Comparison of ENCODE assay signal across 11 cellular contexts in the genomic region with DNA sequence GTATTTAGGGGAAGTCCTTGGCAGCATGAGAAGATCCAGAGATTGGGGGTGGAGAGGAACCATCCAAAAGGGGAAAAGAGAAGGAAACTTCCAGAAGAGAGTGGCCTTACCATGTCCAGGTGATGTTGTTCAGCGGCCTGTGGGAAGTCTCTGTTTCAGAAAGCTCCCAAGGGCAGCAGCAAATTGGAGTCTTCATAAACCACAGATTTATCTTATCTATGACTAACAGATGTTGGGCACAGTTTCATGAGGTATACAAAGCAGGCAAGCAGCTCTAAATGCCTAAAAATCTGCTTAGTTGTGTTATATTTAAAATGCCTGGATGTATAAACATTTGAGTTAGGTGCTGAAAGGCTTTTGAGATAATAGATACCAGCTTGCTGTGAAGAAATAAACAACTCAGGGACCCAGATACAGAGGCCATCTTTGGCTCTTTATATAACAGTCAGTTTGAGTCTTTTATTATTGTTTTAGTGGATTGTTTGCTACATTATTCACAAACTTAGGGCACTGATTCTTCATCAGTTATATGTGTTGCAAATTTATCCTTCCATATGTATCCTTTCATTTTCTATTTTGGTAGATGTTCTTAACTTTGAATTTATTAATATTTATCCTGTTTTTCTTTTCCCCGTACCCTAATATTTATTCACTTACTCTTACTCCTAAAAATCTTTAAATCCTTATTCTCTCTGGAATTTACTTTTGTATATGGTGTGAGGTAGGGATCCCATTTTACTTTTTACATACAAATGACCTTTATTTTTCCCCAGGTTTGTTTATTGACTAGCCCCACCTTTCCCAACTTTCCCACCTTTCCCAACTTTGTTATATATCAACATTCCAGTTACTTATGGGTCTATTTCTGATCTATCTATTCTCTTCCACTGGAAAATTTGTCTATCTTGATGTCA. TPM values are rescaled to one million over a fixed set of nuclear protein-coding genes. Genes with fewer than 3 reads are reported as not detected.
A peak's percentile ranks its signal among the peaks of the same experiment; 100 is the strongest.
DNase-seq lines count a peak whose midpoint lies in the region; ATAC-seq, FAIRE-seq and TF ChIP-seq lines count a peak whose summit lies in the region.
"Had no signal": no experiment of that assay in that cellular context is flagged by ENCODE, and none has a peak within 500 bp of the region (broad histone marks: within the 10 kb centered on the region; RNA-seq: fewer than 3 reads in every experiment).

No MANE protein-coding gene starts in this region.

- H4K20me1 ChIP-seq in K562 (replicated peaks; ENCODE audit: control insufficient read depth, insufficient read depth, low read length) = no peaks in the 10 kb centered on the region

- DNase-seq in GF-D8 (lab: John Stamatoyannopoulos, UW) (peak; percentile 40), M059J (ENCODE audit: low read depth) (peak; percentile 63), K562 (ENCODE audit: extremely low read depth in 1 of 4, low spot score in 3 of 4) (peak; percentile 40 to 77 (median 50)), cerebellar cortex (ENCODE audit: low spot score) (no peak)
- DNase-seq: H7, left lung had no signal

- WGBS in K562 (ENCODE audit: insufficient coverage, low coverage, missing lambda C conversion rate) = 8% methylated on average over 1 of the region's 2 CpGs

- in situ Hi-C loops in K562 (cut with MboI) = no loop called here

- no peaks in the 10 kb centered on the region for H3K27me3 ChIP-seq in K562 (ENCODE audit: control insufficient read depth in 2 of 2, insufficient read depth in 2 of 2, low read length in 2 of 2)

- no peaks in the 10 kb centered on the region for H3K9me1 ChIP-seq in K562 (ENCODE audit: control insufficient read depth, insufficient read depth, low read length)

- peak overlapping the region; percentile 96 to 99 (median 97) for H3K27ac Mint-ChIP-seq in nephron

- peaks cover 17% of the 10 kb centered on the region; the same call in 1 of the 2 replicates for H3K9me3 ChIP-seq in K562 (replicated peaks; ENCODE audit: control insufficient read depth, insufficient read depth, low read depth, low read length)
- H3K9me3 ChIP-seq: left lung had no signal

- H3K4me2 ChIP-seq in K562 (ENCODE audit: insufficient read depth, low read length) = no peak overlapping the region

- POLR2A ChIA-PET in K562 (lab: Yijun Ruan, JAX) = interaction anchor here (0.7 to 1.7 kb wide), 4 partner anchors 15 to 354 kb away, joined by 3 to 7 read pairs (median 4); partner anchors contain the start of gene FLAD1

- H3K4me1 Mint-ChIP-seq in nephron = peaks cover 26% of the 10 kb centered on the region

- H2AFZ ChIP-seq in K562 (ENCODE audit: low read depth, low read length) = peak overlapping the region; percentile 100; the same call in 1 of the 2 replicates
- H2AFZ ChIP-seq: parathyroid adenoma had no signal

- no peak overlapping the region for H3K9ac ChIP-seq in K562 (ENCODE audit: insufficient read depth in 1 of 2, low read depth in 2 of 2, low read length in 2 of 2)
- H3K9ac ChIP-seq: parathyroid adenoma had no signal

- intact Hi-C loops in K562 (cut with micrococcal nuclease) = no loop called here

- peaks cover 12% of the 10 kb centered on the region for H3K27me3 Mint-ChIP-seq in nephron (ENCODE audit: low read depth)

- ATAC-seq in K562 (peak; percentile 53), HG03280 (IDR thresholded peaks at IDR 0.05; ENCODE audit: unreplicated experiment) (no peak), HG02623 (IDR thresholded peaks at IDR 0.05; ENCODE audit: unreplicated experiment) (no peak)
- ATAC-seq: left lung, Panc1 had no signal

- H3K36me3 ChIP-seq in K562 (ENCODE audit: control insufficient read depth, insufficient read depth, low read length) = peaks cover 6% of the 10 kb centered on the region; the same call in 2 of the 3 replicates
- H3K36me3 ChIP-seq: left lung had no signal

- no peak; a peak in 1 of 4 replicates for TF ChIP-seq RAD21 in K562 (CRISPR knock-in tag; conservative IDR thresholded peaks at IDR 0.05 in 1 of 2, IDR thresholded peaks at IDR 0.05 in 1 of 2)

- H3K9me3 Mint-ChIP-seq in nephron = peaks cover 17% of the 10 kb centered on the region

- no peak for TF ChIP-seq POLR2A in K562 (conservative IDR thresholded peaks at IDR 0.05)

- H3K4me1 ChIP-seq in K562 (replicated peaks in 1 of 2; ENCODE audit: control insufficient read depth in 2 of 2, insufficient read depth in 2 of 2, low read length in 2 of 2) = peaks cover 17% of the 10 kb centered on the region in 2 experiments

- TF ChIP-seq EP300 in K562 (IDR thresholded peaks at IDR 0.05; ENCODE audit: low read length) = peak; percentile 90

- peaks cover 34% of the 10 kb centered on the region for H3K79me2 ChIP-seq in K562 (ENCODE audit: control insufficient read depth, insufficient read depth, low read length)

- peaks cover 8% of the 10 kb centered on the region for H3K36me3 Mint-ChIP-seq in nephron (ENCODE audit: low read depth)

- BruUV-seq in K562 (replicated peaks; lab: Mats Ljungman, UMichigan) = no TSS peak

- CTCF ChIA-PET in K562 (lab: Yijun Ruan, JAX; ENCODE audit: low intra/inter-chr PET ratio) = no interaction called here

- FAIRE-seq in K562 (lab: Jason Lieb, UNC) = peak; percentile 88

- TF ChIP-seq CTCF in K562 (IDR thresholded peaks at IDR 0.05 in 2 of 3, conservative IDR thresholded peaks at IDR 0.05 in 1 of 3; ENCODE audit: insufficient read depth in 2 of 3, low read depth in 1 of 3, low read length in 3 of 3) (no peak), nephron (IDR thresholded peaks at IDR 0.05; ENCODE audit: unreplicated experiment in 3 of 3) (no peak)

- no peak overlapping the region for H3K4me3 ChIP-seq in K562
- H3K4me3 ChIP-seq: left lung had no signal

- peak overlapping the region; percentile 27; the same call in 2 of the 3 replicates for H3K27ac ChIP-seq in K562 (ENCODE audit: extremely low read depth, low read depth, low read length)
- H3K27ac ChIP-seq: left lung, parathyroid adenoma had no signal

- peak overlapping the region; percentile 93 to 95 (median 94) for H3K4me3 Mint-ChIP-seq in nephron

TF ChIP-seq in K562, 482 proteins besides CTCF, POLR2A, EP300 and RAD21 (continues in another document):
- TF ChIP-seq ZEB2 (IDR thresholded peaks at IDR 0.05) (peak; percentile 79; the same call in 1 of the 2 replicates), JUNB (CRISPR knock-in tag; conservative IDR thresholded peaks at IDR 0.05) (no peak), ZNF449 (CRISPR knock-in tag; IDR thresholded peaks at IDR 0.05) (no peak), HDAC3 (IDR thresholded peaks at IDR 0.05; ENCODE audit: borderline replicate concordance, partially characterized antibody) (peak; percentile 85), HEY1 (CRISPR knock-in tag; IDR thresholded peaks at IDR 0.05; ENCODE audit: borderline replicate concordance) (0 out of 2 replicates have a peak, but pooled peaks have one; percentile 15), BHLHE40 (IDR thresholded peaks at IDR 0.05; ENCODE audit: low read length) (0 out of 2 replicates have a peak, but pooled peaks have one; percentile 27), BCL6 (CRISPR knock-in tag; IDR thresholded peaks at IDR 0.05) (no peak), ZNF445 (CRISPR knock-in tag; IDR thresholded peaks at IDR 0.05; ENCODE audit: low read depth) (no peak), GATA2 (CRISPR knock-in tag; IDR thresholded peaks at IDR 0.05) (peak; percentile 83), STAT5A (IDR thresholded peaks at IDR 0.05; ENCODE audit: borderline replicate concordance, low read length) (peak; percentile 67; the same call in 1 of the 2 replicates), LEF1 (IDR thresholded peaks at IDR 0.05) (peak; percentile 89), TRIM24 (IDR thresholded peaks at IDR 0.05) (peak; percentile 30 to 72; a peak in 3 of 4 replicates), ILK (tag; IDR thresholded peaks at IDR 0.05; ENCODE audit: borderline replicate concordance, low read depth) (no peak), ATF1 (CRISPR knock-in tag; IDR thresholded peaks at IDR 0.05) (no peak), ATF1 (tag; IDR thresholded peaks at IDR 0.05) (peak; percentile 35; the same call in 1 of the 2 replicates), ZNF668 (CRISPR knock-in tag; IDR thresholded peaks at IDR 0.05) (no peak), TAL1 (IDR thresholded peaks at IDR 0.05) (peak; percentile 94), HDAC2 (IDR thresholded peaks at IDR 0.05) (peak; percentile 96), SPI1 (IDR thresholded peaks at IDR 0.05; ENCODE audit: borderline replicate concordance, low read depth, low read length) (peak; percentile 70; the same call in 1 of the 2 replicates), RBM39 (optimal IDR thresholded peaks at IDR 0.05; ENCODE audit: low read depth, low read length) (no peak)

RNA-seq across cellular contexts. Expression of gene ADAR, which starts 21.4 kb away (rescaled TPM):
- total RNA-seq in M059J (2014; rRNA removed; shearing (Covaris generic)) = 178 and 260 TPM in 2 replicates
- total RNA-seq in K562 (2011; cell fraction: chromatin; rRNA removed; ENCODE audit: low replicate concordance) = 167 and 223 TPM in 2 replicates
- 128 and 132 TPM in 2 replicates for total RNA-seq in K562 (2011; cell fraction: nucleolus; rRNA removed)
- 127 and 128 TPM in 2 replicates for total RNA-seq in K562 (2011; cell fraction: nucleoplasm; rRNA removed)
- total RNA-seq in K562 (2014; rRNA removed) (48.0 and 53.6 TPM in 2 replicates), K562 (2014; rRNA removed; fragmentation: Illumina TruSeq; extraction: Trizol) (60.2 and 63.6 TPM in 2 replicates), K562 (2015; rRNA removed; fragmentation: Illumina TruSeq; extraction: Trizol) (66.2 and 68.0 TPM in 2 replicates), K562 (2021) (94.2 and 96.9 TPM in 2 replicates)
- polyA plus RNA-seq in K562 (2011; rRNA removed) (117 and 123 TPM in 2 replicates), K562 (2014; fragmentation: Illumina TruSeq; extraction: Trizol) (67.0 and 75.9 TPM in 2 replicates), K562 (2014; fragmentation: Nextera tagmentation; extraction: Ambion mirVana) (10 to 100 TPM; 30.1 to 41.2 TPM), K562 (2014; rRNA removed) (46.3 and 51.3 TPM in 2 replicates)
- polyA plus RNA-seq in K562 (2011; cell fraction: cytosol; rRNA removed) = 62.0 and 83.9 TPM in 2 replicates
- polyA plus RNA-seq in K562 (2011; cell fraction: nucleus; rRNA removed) = 176 and 229 TPM in 2 replicates
- polyA plus RNA-seq in K562 (2012) = 45.6 and 52.9 TPM in 2 replicates
- 157 and 202 TPM in 2 replicates for polyA minus RNA-seq in K562 (2011; rRNA and poly(A)+ RNA removed)
- polyA minus RNA-seq in K562 (2011; cell fraction: cytosol; rRNA and poly(A)+ RNA removed) = 61.0 and 68.0 TPM in 2 replicates
- polyA minus RNA-seq in K562 (2011; cell fraction: nucleus; rRNA and poly(A)+ RNA removed) = 58.7 and 108 TPM in 2 replicates
